Comparison of ENCODE assay signal across 16 cellular contexts in the genomic region with DNA sequence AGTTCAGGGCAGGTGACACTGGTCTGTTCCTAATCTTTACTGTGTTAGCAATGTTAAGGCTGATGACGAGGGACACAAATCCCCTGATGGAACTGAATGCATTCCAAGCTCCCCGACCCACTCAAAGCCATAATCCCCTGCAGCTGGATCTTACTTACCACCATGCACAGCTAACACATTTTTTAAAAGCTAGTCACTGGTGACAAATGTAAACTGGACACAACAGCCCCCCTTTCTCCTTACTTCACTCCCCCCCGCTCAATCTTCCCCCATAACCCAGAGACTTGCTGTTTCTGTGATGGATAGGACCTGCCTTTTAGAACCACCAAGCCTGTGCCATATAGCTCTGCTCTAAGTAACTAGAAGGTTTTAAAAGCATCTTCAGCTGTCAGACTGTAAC. TPM values are rescaled to one million over a fixed set of nuclear protein-coding genes. Genes with fewer than 3 reads are reported as not detected.
DNase-seq lines count a peak whose midpoint lies in the region; ATAC-seq and TF ChIP-seq lines count a peak whose summit lies in the region.
"Had no signal": no experiment of that assay in that cellular context is flagged by ENCODE, and none has a peak within 500 bp of the region (broad histone marks: within the 10 kb centered on the region; RNA-seq: fewer than 3 reads in every experiment).

No MANE protein-coding gene starts in this region.

- 33 to 57% (median 52%) methylated on average over 3 of the region's 3 CpGs for WGBS in stomach, 5 donors

- no peak for TF ChIP-seq POLR2A in stomach (IDR thresholded peaks at IDR 0.05)

- H3K4me3 Mint-ChIP-seq in WTC11 = no peak overlapping the region
- no peak overlapping the region for H3K4me3 Mint-ChIP-seq in endothelial cell (ENCODE audit: unreplicated experiment)
- H3K4me3 Mint-ChIP-seq in MCF 10A (ENCODE audit: unreplicated experiment) = no peak overlapping the region
- H3K4me3 Mint-ChIP-seq: activated naive CD8-positive, alpha-beta T cell treated with anti-CD3 and anti-CD28 coated beads, Interleukin-2, amount 10 ng/mL, durations not matched to agents 7 days and 5 days had no signal

- intact Hi-C loops in stomach (cut with DNase I; ENCODE audit: low total_unique reads) (no loop called here), posterior vena cava (cut with DNase I) (no loop called here), MCF 10A (cut with micrococcal nuclease) (no loop called here)

- H3K27ac Mint-ChIP-seq in WTC11 (peak overlapping the region; percentile 90), endothelial cell (ENCODE audit: unreplicated experiment) (no peak overlapping the region), MCF 10A (ENCODE audit: low read depth, unreplicated experiment) (no peak overlapping the region)
- H3K27ac Mint-ChIP-seq: activated naive CD8-positive, alpha-beta T cell treated with anti-CD3 and anti-CD28 coated beads, Interleukin-2, amount 10 ng/mL, durations not matched to agents 7 days and 5 days had no signal

- H3K27me3 ChIP-seq in HAP-1 (ENCODE audit: low read depth) (no peaks in the 10 kb centered on the region), stomach (peaks cover 0 to 3% (median 0%) of the 10 kb centered on the region in 3 donors)
- H3K27me3 ChIP-seq: ovary had no signal

- no peak for TF ChIP-seq CTCF in WTC11 (IDR thresholded peaks at IDR 0.05)
- TF ChIP-seq CTCF in stomach (IDR thresholded peaks at IDR 0.05) = no peak
- TF ChIP-seq CTCF in endothelial cell (IDR thresholded peaks at IDR 0.05; ENCODE audit: unreplicated experiment) = no peak
- no peak for TF ChIP-seq CTCF in MCF 10A (IDR thresholded peaks at IDR 0.05; ENCODE audit: unreplicated experiment)

- no peaks in the 10 kb centered on the region for H3K36me3 Mint-ChIP-seq in WTC11
- H3K36me3 Mint-ChIP-seq in endothelial cell (ENCODE audit: low read depth, unreplicated experiment) = no peaks in the 10 kb centered on the region
- no peaks in the 10 kb centered on the region for H3K36me3 Mint-ChIP-seq in MCF 10A (ENCODE audit: insufficient read depth, unreplicated experiment)
- H3K36me3 Mint-ChIP-seq: activated naive CD8-positive, alpha-beta T cell treated with anti-CD3 and anti-CD28 coated beads, Interleukin-2, amount 10 ng/mL, durations not matched to agents 7 days and 5 days had no signal

- in situ Hi-C loops in HAP-1 (cut with MboI; ENCODE audit: low sequenced_read_pairs) = no loop called here

- no TSS peak for BruUV-seq in MCF 10A (replicated peaks; lab: Mats Ljungman, UMichigan)

- H3K4me1 Mint-ChIP-seq in WTC11 = peaks cover 69% of the 10 kb centered on the region
- H3K4me1 Mint-ChIP-seq in endothelial cell (ENCODE audit: unreplicated experiment) = peaks cover 15% of the 10 kb centered on the region
- peaks cover 6% of the 10 kb centered on the region for H3K4me1 Mint-ChIP-seq in MCF 10A (ENCODE audit: insufficient read depth, unreplicated experiment)
- H3K4me1 Mint-ChIP-seq: activated naive CD8-positive, alpha-beta T cell treated with anti-CD3 and anti-CD28 coated beads, Interleukin-2, amount 10 ng/mL, durations not matched to agents 7 days and 5 days had no signal

- no peak for ATAC-seq in WTC11

- CTCF ChIA-PET in WTC11 (lab: Charles Lee) = interaction anchor here (0.8 to 1.8 kb wide), 3 partner anchors 14 to 45 kb away, joined by 3 to 4 read pairs (median 3); no protein-coding TSS in a partner anchor
- CTCF ChIA-PET in MCF 10A (lab: Yijun Ruan, JAX) = interaction anchor here (0.5 to 0.8 kb wide), 7 partner anchors 12 to 952 kb away, joined by 3 read pairs; no protein-coding TSS in a partner anchor

- H3K9me3 ChIP-seq in HAP-1 (no peaks in the 10 kb centered on the region), stomach (no peaks in the 10 kb centered on the region)
- H3K9me3 ChIP-seq: ovary had no signal

- H3K4me3 ChIP-seq in HAP-1 (no peak overlapping the region), stomach (no peak overlapping the region)
- H3K4me3 ChIP-seq: ovary had no signal

- H3K27me3 Mint-ChIP-seq in WTC11 (ENCODE audit: low read depth) (no peaks in the 10 kb centered on the region), endothelial cell (ENCODE audit: unreplicated experiment) (peaks cover 1% of the 10 kb centered on the region), MCF 10A (ENCODE audit: insufficient read depth, unreplicated experiment) (peaks cover 23% of the 10 kb centered on the region)

- TF ChIP-seq EP300 in stomach (IDR thresholded peaks at IDR 0.05) = no peak

- POLR2A ChIA-PET in WTC11 (lab: Charles Lee) = interaction anchor here (0.5 to 0.9 kb wide), 3 partner anchors 38 to 410 kb away, joined by 3 read pairs; no protein-coding TSS in a partner anchor
- POLR2A ChIA-PET in MCF 10A (lab: Yijun Ruan, JAX) = interaction anchor here (0.6 kb wide), 1 partner anchor 16 kb away, joined by 3 read pairs; no protein-coding TSS in a partner anchor

- peak overlapping the region in 3 of 5 donors; percentile 43 to 62 (median 58) for H3K27ac ChIP-seq in stomach
- H3K27ac ChIP-seq: ovary had no signal

- H3K9me3 Mint-ChIP-seq in WTC11 (no peaks in the 10 kb centered on the region), endothelial cell (ENCODE audit: unreplicated experiment) (no peaks in the 10 kb centered on the region), MCF 10A (ENCODE audit: unreplicated experiment) (no peaks in the 10 kb centered on the region)
- H3K9me3 Mint-ChIP-seq: activated naive CD8-positive, alpha-beta T cell treated with anti-CD3 and anti-CD28 coated beads, Interleukin-2, amount 10 ng/mL, durations not matched to agents 7 days and 5 days had no signal

- H3K4me1 ChIP-seq in HAP-1 = peaks cover 5% of the 10 kb centered on the region
- peaks cover 0 to 56% (median 10%) of the 10 kb centered on the region in 4 donors for H3K4me1 ChIP-seq in stomach

- H3K36me3 ChIP-seq in HAP-1 (replicated peaks) (no peaks in the 10 kb centered on the region), stomach (no peaks in the 10 kb centered on the region)
- H3K36me3 ChIP-seq: ovary had no signal

- DNase-seq in HAP-1 (ENCODE audit: low spot score in 2 of 2) (peak; percentile 54 to 62), WTC11 (ENCODE audit: low spot score) (no peak), hepatic stellate cell (ENCODE audit: low spot score) (peak; percentile 55), stomach (no peak), endothelial cell (ENCODE audit: low spot score) (no peak), posterior vena cava (ENCODE audit: low spot score) (no peak), germinal center (ENCODE audit: low spot score) (no peak), MCF 10A (ENCODE audit: unreplicated experiment) (no peak)
- DNase-seq: activated CD4-positive, alpha-beta T cell treated with anti-CD3 and anti-CD28 coated beads, Interleukin-2, amount 50 U/mL, for 48 hours; activated naive CD8-positive, alpha-beta T cell treated with anti-CD3 and anti-CD28 coated beads, Interleukin-2, amount 10 ng/mL, durations not matched to agents 7 days and 5 days; DMS53; NCI-H446 treated with DMSO at 0.1 percent for 48 hours; ovary; SIG-M5; stimulated activated CD4-positive, alpha-beta T cell treated with anti-CD3 and anti-CD28 coated beads, Interleukin-4, amount 100 ng/mL, for 4 hours; substantia nigra had no signal

TF ChIP-seq in WTC11, 78 proteins besides CTCF, POLR2A, EP300 and RAD21:
- TF ChIP-seq NFYB (CRISPR knock-in tag; conservative IDR thresholded peaks at IDR 0.05; ENCODE audit: low read depth) = no peak
- no peak for TF ChIP-seq CBFB (CRISPR knock-in tag; IDR thresholded peaks at IDR 0.05; ENCODE audit: low read depth)

RNA-seq across cellular contexts. Expression of gene BNC2, which starts 44.5 kb away (rescaled TPM):
- total RNA-seq in WTC11 (2021) (28.1 to 33.3 TPM (median 29.3 TPM) in 3 replicates), stomach (10 to 100 TPM in 4 of 5 donors, 1 to 10 TPM in 1; 4.8 to 60.7 (median 37.8) TPM), endothelial cell (ENCODE audit: unreplicated experiment) (20.1 TPM), posterior vena cava (10 to 100 TPM; 61.2 to 76.0 TPM), MCF 10A (2022) (not detected in 2 replicates)
- 1 to 10 TPM; 1.1 to 1.6 (median 1.3) TPM for polyA plus RNA-seq in stomach
- total RNA-seq: activated naive CD8-positive, alpha-beta T cell treated with anti-CD3 and anti-CD28 coated beads, Interleukin-2, amount 10 ng/mL, durations not matched to agents 7 days and 5 days had no signal

Comparison
In these comparisons a context has a peak if more than half of its experiments do, and no peak if none do; other contexts are left out.
1. DNase-seq: peak in HAP-1 (2 of 2) and hepatic stellate cell (single experiment); none in WTC11 (single experiment), stomach (single experiment), endothelial cell (single experiment), posterior vena cava (single experiment), germinal center (single experiment) and MCF 10A (single experiment).